In the genomic region with DNA sequence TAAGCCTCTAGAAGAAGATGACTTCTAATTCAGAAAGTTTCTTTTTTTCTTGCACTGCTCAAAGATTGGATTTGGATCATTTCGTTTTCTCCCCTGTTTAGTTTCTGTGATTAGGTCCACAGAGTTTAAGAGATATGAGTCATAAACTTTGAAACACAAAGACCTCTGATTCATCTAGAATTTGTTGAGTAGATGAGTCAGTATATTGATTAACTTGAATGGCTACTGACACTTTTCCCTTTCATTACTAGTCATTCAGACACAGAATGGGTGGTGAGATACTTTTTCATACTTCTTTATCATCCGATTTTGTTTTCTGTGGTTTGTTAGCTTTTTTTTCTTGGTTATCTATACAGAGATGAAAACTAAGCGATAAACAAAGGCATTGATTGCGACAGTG, we compare ENCODE assay signal across 12 cellular contexts. TPM values are rescaled to one million over a fixed set of nuclear protein-coding genes. Genes with fewer than 3 reads are reported as not detected.
A peak's percentile ranks its signal among the peaks of the same experiment; 100 is the strongest.
DNase-seq lines count a peak whose midpoint lies in the region; ATAC-seq and TF ChIP-seq lines count a peak whose summit lies in the region.
"Had no signal": no experiment of that assay in that cellular context is flagged by ENCODE, and none has a peak within 500 bp of the region (broad histone marks: within the 10 kb centered on the region; RNA-seq: fewer than 3 reads in every experiment).

No MANE protein-coding gene starts in this region.

- H3K36me3 Mint-ChIP-seq in activated CD4-positive, alpha-beta memory T cell treated with anti-CD3 and anti-CD28 coated beads for 36 hours = no peaks in the 10 kb centered on the region

- peaks cover 13% of the 10 kb centered on the region for H3K4me1 Mint-ChIP-seq in activated CD4-positive, alpha-beta memory T cell treated with anti-CD3 and anti-CD28 coated beads for 36 hours (ENCODE audit: low read depth)

- H3K27me3 Mint-ChIP-seq in activated CD4-positive, alpha-beta memory T cell treated with anti-CD3 and anti-CD28 coated beads for 36 hours = peaks cover 6% of the 10 kb centered on the region

- no peaks in the 10 kb centered on the region for H3K9me3 Mint-ChIP-seq in activated CD4-positive, alpha-beta memory T cell treated with anti-CD3 and anti-CD28 coated beads for 36 hours

- H3K4me3 Mint-ChIP-seq in activated CD4-positive, alpha-beta memory T cell treated with anti-CD3 and anti-CD28 coated beads for 36 hours = no peak overlapping the region

- POLR2A ChIA-PET in activated CD4-positive, alpha-beta memory T cell treated with anti-CD3 and anti-CD28 coated beads for 36 hours (lab: Charles Lee) = no interaction called here

- no peak for TF ChIP-seq CTCF in GM12865 (IDR thresholded peaks at IDR 0.05; ENCODE audit: insufficient read depth, low read depth, low read length, missing control alignments)

- H3K4me3 ChIP-seq in GM12865 (ENCODE audit: low read depth, low read length) = no peak overlapping the region
- H3K4me3 ChIP-seq: esophagus muscularis mucosa had no signal

- CTCF ChIA-PET in activated CD4-positive, alpha-beta memory T cell treated with anti-CD3 and anti-CD28 coated beads for 36 hours (lab: Charles Lee) = no interaction called here

- ATAC-seq in GM19351 (IDR thresholded peaks at IDR 0.05; ENCODE audit: unreplicated experiment) = peak; percentile 90
- ATAC-seq in HG02852 (IDR thresholded peaks at IDR 0.05; ENCODE audit: unreplicated experiment) = peak; percentile 86

- intact Hi-C loops in activated CD4-positive, alpha-beta memory T cell treated with anti-CD3 and anti-CD28 coated beads for 36 hours (cut with micrococcal nuclease) = loop anchor here (1.0 kb wide), 1 partner anchor 85 kb away; no protein-coding TSS in a partner anchor

- DNase-seq in GM12865 (ENCODE audit: low read depth) (peak; percentile 34), HT1080 (ENCODE audit: low read depth) (peak; percentile 23), amniotic stem cell (lab: John Stamatoyannopoulos, UW) (no peak), cortex of kidney (lab: John Stamatoyannopoulos, UW) (no peak), NCI-H187 (lab: John Stamatoyannopoulos, UW) (no peak)
- no peak for DNase-seq in activated CD4-positive, alpha-beta memory T cell treated with anti-CD3 and anti-CD28 coated beads for 36 hours
- DNase-seq: activated CD4-positive, alpha-beta T cell treated with anti-CD3 and anti-CD28 coated beads for 48 hours; anterior cingulate cortex; NCI-H1436 had no signal

- H3K27ac Mint-ChIP-seq in activated CD4-positive, alpha-beta memory T cell treated with anti-CD3 and anti-CD28 coated beads for 36 hours = no peak overlapping the region

RNA-seq across cellular contexts. Expression of a gene that starts 34.1 kb away (rescaled TPM):
- 1.0 and 1.4 TPM in 2 replicates for total RNA-seq in HT1080 (2014; rRNA removed; shearing (Covaris generic))
- 0.07 and 0.10 TPM in 2 replicates for polyA plus RNA-seq in HT1080 (2015; cell fraction: cytosol; rRNA removed)
- 0.12 and 0.18 TPM in 2 replicates for polyA plus RNA-seq in HT1080 (2015; cell fraction: nucleus; rRNA removed)
- total RNA-seq in activated CD4-positive, alpha-beta memory T cell treated with anti-CD3 and anti-CD28 coated beads for 36 hours = under 1 TPM; 0.36 to 0.45 TPM

Comparison
In these comparisons a context has a peak if more than half of its experiments do, and no peak if none do; other contexts are left out.
1. DNase-seq: peak in GM12865 (single experiment) and HT1080 (single experiment); none in amniotic stem cell (single experiment), cortex of kidney (single experiment), activated CD4-positive, alpha-beta memory T cell treated with anti-CD3 and anti-CD28 coated beads for 36 hours (single experiment) and NCI-H187 (0 of 2).